ENCODE assay signal across 1 cellular context in the genomic region with DNA sequence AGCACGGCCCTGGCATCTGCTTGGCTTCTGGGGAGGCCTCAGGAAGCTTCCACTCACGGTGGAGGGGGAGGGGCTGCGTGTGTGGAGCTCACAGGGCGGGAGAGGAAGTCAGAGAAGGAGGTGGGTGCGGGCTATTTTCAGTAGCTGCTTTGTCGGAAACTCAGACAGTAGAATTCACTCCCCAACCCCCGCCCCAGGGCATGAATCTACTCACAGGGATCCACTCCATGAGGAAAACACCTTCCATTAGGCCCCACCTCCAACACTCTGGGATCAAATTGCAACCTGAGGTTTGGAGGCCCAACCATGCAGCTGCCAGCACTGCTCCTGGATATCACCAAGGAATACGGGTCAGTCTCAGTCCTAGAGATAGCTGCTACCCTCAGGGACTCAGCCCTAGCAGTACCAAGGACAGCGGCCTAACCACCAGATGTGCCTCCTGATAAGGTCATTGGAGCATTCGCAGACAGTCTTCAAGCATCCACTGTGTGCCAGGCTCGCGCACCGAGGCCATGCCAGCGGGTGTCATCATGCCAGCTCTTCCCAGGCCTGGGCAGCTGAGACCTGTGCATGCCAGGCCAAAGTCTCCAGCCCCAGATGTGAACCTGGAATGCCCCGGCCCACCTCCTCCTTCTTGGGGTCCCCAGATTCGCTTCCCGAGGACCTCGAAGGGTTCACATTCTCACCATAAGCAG.
TF ChIP-seq lines count a peak whose summit lies in the region.

No MANE protein-coding gene starts in this region.

TF ChIP-seq in WTC11, 78 proteins besides CTCF, POLR2A, EP300 and RAD21 (continued from another document):
- TF ChIP-seq, protein P1, sequence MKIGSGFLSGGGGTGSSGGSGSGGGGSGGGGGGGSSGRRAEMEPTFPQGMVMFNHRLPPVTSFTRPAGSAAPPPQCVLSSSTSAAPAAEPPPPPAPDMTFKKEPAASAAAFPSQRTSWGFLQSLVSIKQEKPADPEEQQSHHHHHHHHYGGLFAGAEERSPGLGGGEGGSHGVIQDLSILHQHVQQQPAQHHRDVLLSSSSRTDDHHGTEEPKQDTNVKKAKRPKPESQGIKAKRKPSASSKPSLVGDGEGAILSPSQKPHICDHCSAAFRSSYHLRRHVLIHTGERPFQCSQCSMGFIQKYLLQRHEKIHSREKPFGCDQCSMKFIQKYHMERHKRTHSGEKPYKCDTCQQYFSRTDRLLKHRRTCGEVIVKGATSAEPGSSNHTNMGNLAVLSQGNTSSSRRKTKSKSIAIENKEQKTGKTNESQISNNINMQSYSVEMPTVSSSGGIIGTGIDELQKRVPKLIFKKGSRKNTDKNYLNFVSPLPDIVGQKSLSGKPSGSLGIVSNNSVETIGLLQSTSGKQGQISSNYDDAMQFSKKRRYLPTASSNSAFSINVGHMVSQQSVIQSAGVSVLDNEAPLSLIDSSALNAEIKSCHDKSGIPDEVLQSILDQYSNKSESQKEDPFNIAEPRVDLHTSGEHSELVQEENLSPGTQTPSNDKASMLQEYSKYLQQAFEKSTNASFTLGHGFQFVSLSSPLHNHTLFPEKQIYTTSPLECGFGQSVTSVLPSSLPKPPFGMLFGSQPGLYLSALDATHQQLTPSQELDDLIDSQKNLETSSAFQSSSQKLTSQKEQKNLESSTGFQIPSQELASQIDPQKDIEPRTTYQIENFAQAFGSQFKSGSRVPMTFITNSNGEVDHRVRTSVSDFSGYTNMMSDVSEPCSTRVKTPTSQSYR (CRISPR knock-in tag; IDR thresholded peaks at IDR 0.05) = peak; percentile 33; the same call in 1 of the 2 replicates
- TF ChIP-seq, protein P2, sequence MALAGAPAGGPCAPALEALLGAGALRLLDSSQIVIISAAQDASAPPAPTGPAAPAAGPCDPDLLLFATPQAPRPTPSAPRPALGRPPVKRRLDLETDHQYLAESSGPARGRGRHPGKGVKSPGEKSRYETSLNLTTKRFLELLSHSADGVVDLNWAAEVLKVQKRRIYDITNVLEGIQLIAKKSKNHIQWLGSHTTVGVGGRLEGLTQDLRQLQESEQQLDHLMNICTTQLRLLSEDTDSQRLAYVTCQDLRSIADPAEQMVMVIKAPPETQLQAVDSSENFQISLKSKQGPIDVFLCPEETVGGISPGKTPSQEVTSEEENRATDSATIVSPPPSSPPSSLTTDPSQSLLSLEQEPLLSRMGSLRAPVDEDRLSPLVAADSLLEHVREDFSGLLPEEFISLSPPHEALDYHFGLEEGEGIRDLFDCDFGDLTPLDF (CRISPR knock-in tag; IDR thresholded peaks at IDR 0.05) = 0 out of 2 replicates have a peak, but pooled peaks have one; percentile 54
- 0 out of 2 replicates have a peak, but pooled peaks have one; percentile 58 for TF ChIP-seq FOXJ3 (CRISPR knock-in tag; IDR thresholded peaks at IDR 0.05; ENCODE audit: borderline replicate concordance)
